In genomic region chr5:180532268-180532667, GRCh38 we compare ENCODE assay signal across 1 cellular context.
TF ChIP-seq lines count a peak whose summit lies in the region.

No MANE protein-coding gene starts in this region.

TF ChIP-seq in GM23338, 12 proteins besides CTCF, POLR2A, EP300 and RAD21 (continued from another document):
- TF ChIP-seq REST (IDR thresholded peaks at IDR 0.05; ENCODE audit: unreplicated experiment) (no peak), STAT1 (IDR thresholded peaks at IDR 0.05; ENCODE audit: unreplicated experiment) (no peak), ZNF331 (CRISPR knock-in tag; IDR thresholded peaks at IDR 0.05; ENCODE audit: low read depth) (no peak), ETS1 (IDR thresholded peaks at IDR 0.05) (no peak), EZH2phosphoT487 (IDR thresholded peaks at IDR 0.05; ENCODE audit: unreplicated experiment) (no peak), CREB1 (CRISPR knock-in tag; IDR thresholded peaks at IDR 0.05; ENCODE audit: low read depth) (no peak), ZNF114 (CRISPR knock-in tag; IDR thresholded peaks at IDR 0.05) (no peak)
